In genomic region chr2:234623521-234623991, GRCh38 we compare ENCODE assay signal across 19 cellular contexts.
"Had no signal": no experiment of that assay in that cellular context is flagged by ENCODE, and none has a peak within 500 bp of the region (broad histone marks: within the 10 kb centered on the region; RNA-seq: fewer than 3 reads in every experiment).

No MANE protein-coding gene starts in this region.

- H3K4me3 ChIP-seq: gastrocnemius medialis, heart left ventricle, neural progenitor cell, ovary, right lobe of liver, smooth muscle cell, stomach had no signal

- ATAC-seq: activated naive CD4-positive, alpha-beta T cell treated with anti-CD3 and anti-CD28 coated beads, Interleukin-2, amount 50 U/mL, for 72 hours; left ventricle myocardium superior; naive thymus-derived CD4-positive, alpha-beta T cell had no signal

- H3K27me3 ChIP-seq: gastrocnemius medialis, neural progenitor cell, ovary, right lobe of liver, stomach had no signal

- H3K4me2 ChIP-seq: neural progenitor cell had no signal

- H3K36me3 ChIP-seq: gastrocnemius medialis, heart left ventricle, neural progenitor cell, ovary, right lobe of liver, stomach, WERI-Rb-1 had no signal

- H2AFZ ChIP-seq: neural progenitor cell had no signal

- DNase-seq: activated CD4-positive, alpha-beta T cell treated with anti-CD3 and anti-CD28 coated beads for 1 hour; activated CD4-positive, alpha-beta T cell treated with anti-CD3 and anti-CD28 coated beads, Interleukin-2, amount 50 U/mL, for 4 hours; activated gamma-delta T cell treated with Interleukin-2 at 50 U/mL for 16 hours; activated T-cell treated with anti-CD3 and anti-CD28 coated beads for 4 hours; amygdala; caudate nucleus; gastrocnemius medialis; heart left ventricle; left ventricle myocardium superior; naive thymus-derived CD4-positive, alpha-beta T cell; right lobe of liver; stimulated activated CD4-positive, alpha-beta T cell treated with anti-CD3 and anti-CD28 coated beads, Interleukin-4, amount 100 ng/mL, for 1 hour; stomach; trophoblast cell; WERI-Rb-1 had no signal

- H3K4me1 ChIP-seq: right lobe of liver had no signal

- H3K9ac ChIP-seq: neural progenitor cell had no signal

- H3K9me3 ChIP-seq: gastrocnemius medialis, heart left ventricle, ovary, right lobe of liver, stomach had no signal

- H3K27ac ChIP-seq: gastrocnemius medialis, heart left ventricle, neural progenitor cell, ovary, right lobe of liver, stomach, WERI-Rb-1 had no signal
